In the genomic region with DNA sequence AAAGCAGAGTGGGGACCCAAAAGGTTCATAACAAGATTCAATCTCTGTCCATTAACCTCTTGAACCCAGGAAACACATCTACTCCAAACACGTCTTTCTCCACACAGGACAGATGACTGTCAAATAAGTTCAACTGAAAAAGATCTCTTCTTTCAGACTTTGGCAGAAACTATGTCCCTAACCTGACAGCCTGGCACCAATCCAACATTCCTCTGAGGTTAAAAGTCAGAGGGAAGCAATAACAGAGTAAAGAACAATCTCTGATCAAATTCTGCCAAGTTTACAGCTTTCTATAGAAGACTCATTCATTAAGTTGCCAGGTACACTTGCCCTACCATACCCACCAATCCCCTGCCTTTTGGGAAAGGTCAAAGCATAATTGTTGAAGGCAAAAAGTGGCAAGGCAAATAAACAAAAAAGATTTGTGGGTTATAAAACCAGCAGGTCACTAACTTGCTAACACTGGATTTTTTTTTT, we compare ENCODE assay signal across 1 cellular context.
TF ChIP-seq lines count a peak whose summit lies in the region.

No MANE protein-coding gene starts in this region.

TF ChIP-seq in HEK293, 187 proteins besides CTCF, POLR2A, EP300 and RAD21 (continued from another document):
- TF ChIP-seq, protein P1, sequence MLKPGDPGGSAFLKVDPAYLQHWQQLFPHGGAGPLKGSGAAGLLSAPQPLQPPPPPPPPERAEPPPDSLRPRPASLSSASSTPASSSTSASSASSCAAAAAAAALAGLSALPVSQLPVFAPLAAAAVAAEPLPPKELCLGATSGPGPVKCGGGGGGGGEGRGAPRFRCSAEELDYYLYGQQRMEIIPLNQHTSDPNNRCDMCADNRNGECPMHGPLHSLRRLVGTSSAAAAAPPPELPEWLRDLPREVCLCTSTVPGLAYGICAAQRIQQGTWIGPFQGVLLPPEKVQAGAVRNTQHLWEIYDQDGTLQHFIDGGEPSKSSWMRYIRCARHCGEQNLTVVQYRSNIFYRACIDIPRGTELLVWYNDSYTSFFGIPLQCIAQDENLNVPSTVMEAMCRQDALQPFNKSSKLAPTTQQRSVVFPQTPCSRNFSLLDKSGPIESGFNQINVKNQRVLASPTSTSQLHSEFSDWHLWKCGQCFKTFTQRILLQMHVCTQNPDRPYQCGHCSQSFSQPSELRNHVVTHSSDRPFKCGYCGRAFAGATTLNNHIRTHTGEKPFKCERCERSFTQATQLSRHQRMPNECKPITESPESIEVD (tag by site-specific recombination; IDR thresholded peaks at IDR 0.05), result peak; percentile 57
- TF ChIP-seq ZNF843 (tag by site-specific recombination; IDR thresholded peaks at IDR 0.05), result peak; percentile 61; the same call in 1 of the 2 replicates
- TF ChIP-seq ZNF391 (tag by site-specific recombination; IDR thresholded peaks at IDR 0.05; ENCODE audit: borderline replicate concordance, low read depth), result no peak
- TF ChIP-seq GFI1B (tag by site-specific recombination; IDR thresholded peaks at IDR 0.05), result 0 out of 2 replicates have a peak, but pooled peaks have one; percentile 11
- peak; percentile 42; the same call in 1 of the 2 replicates for TF ChIP-seq ZNF10 (tag by site-specific recombination; IDR thresholded peaks at IDR 0.05)
- peak; percentile 91 for TF ChIP-seq FEZF1 (tag by site-specific recombination; IDR thresholded peaks at IDR 0.05)
- TF ChIP-seq, protein P2, sequence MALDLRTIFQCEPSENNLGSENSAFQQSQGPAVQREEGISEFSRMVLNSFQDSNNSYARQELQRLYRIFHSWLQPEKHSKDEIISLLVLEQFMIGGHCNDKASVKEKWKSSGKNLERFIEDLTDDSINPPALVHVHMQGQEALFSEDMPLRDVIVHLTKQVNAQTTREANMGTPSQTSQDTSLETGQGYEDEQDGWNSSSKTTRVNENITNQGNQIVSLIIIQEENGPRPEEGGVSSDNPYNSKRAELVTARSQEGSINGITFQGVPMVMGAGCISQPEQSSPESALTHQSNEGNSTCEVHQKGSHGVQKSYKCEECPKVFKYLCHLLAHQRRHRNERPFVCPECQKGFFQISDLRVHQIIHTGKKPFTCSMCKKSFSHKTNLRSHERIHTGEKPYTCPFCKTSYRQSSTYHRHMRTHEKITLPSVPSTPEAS (tag by site-specific recombination; IDR thresholded peaks at IDR 0.05), result no peak
- TF ChIP-seq BCL11A (tag by site-specific recombination; IDR thresholded peaks at IDR 0.05; ENCODE audit: low read depth), result no peak
- TF ChIP-seq IKZF3 (tag by site-specific recombination; IDR thresholded peaks at IDR 0.05), result 0 out of 2 replicates have a peak, but pooled peaks have one; percentile 63
